ENCODE assay signal across 33 cellular contexts in genomic region chr22:37855462-37855861, GRCh38. TPM values are rescaled to one million over a fixed set of nuclear protein-coding genes. Genes with fewer than 3 reads are reported as not detected.
DNase-seq lines count a peak whose midpoint lies in the region; ATAC-seq and TF ChIP-seq lines count a peak whose summit lies in the region.
"Had no signal": no experiment of that assay in that cellular context is flagged by ENCODE, and none has a peak within 500 bp of the region (broad histone marks: within the 10 kb centered on the region; RNA-seq: fewer than 3 reads in every experiment).

No MANE protein-coding gene starts in this region.

- peak overlapping the region; percentile 34; the same call in 1 of the 2 replicates for H3K27ac Mint-ChIP-seq in HFFc6
- H3K27ac Mint-ChIP-seq: nephron; T-helper 1 cell treated with Interleukin-12 subunit alpha and Interleukin-12 subunit beta and Interleukin-4 antibody, amounts not matched to agents 30 μg/mL and 1 μg/mL, for 36 hours had no signal

- H3K9me3 Mint-ChIP-seq in HFFc6 = no peaks in the 10 kb centered on the region
- H3K9me3 Mint-ChIP-seq: activated CD8-positive, alpha-beta T cell treated with anti-CD3 and anti-CD28 coated beads for 36 hours; brain; immature natural killer cell; nephron; T-helper 1 cell treated with Interleukin-12 subunit alpha and Interleukin-12 subunit beta and Interleukin-4 antibody, amounts not matched to agents 30 μg/mL and 1 μg/mL, for 36 hours had no signal

- DNase-seq in HFFc6 (no peak), epithelial cell of esophagus (ENCODE audit: low read depth) (peak; percentile 27), SKM-1 treated with dmso at 0.1 percent for 144 hours (lab: John Stamatoyannopoulos, UW; ENCODE audit: unreplicated experiment) (no peak), SJCRH30 (no peak)
- DNase-seq: activated CD4-positive, CD25-positive, alpha-beta regulatory T cell treated with anti-CD3 and anti-CD28 coated beads, Interleukin-2, amount 50 U/mL, for 72 hours; activated CD8-positive, alpha-beta memory T cell treated with anti-CD3 and anti-CD28 coated beads, Interleukin-2, amount 50 U/mL, for 48 hours; activated CD8-positive, alpha-beta T cell treated with anti-CD3 and anti-CD28 coated beads for 36 hours; activated effector memory CD4-positive, alpha-beta T cell treated with Interleukin-2 at 50 U/mL for 16 hours; immature natural killer cell; KBM-7; left colon; NCI-H1105; NCI-H1930; NCI-H526; PC-3; retina; small intestine; stimulated activated naive CD4-positive, alpha-beta T cell had no signal

- H3K4me1 Mint-ChIP-seq in HFFc6 (ENCODE audit: low read depth) = peaks cover 20% of the 10 kb centered on the region

- TF ChIP-seq CTCF in 22Rv1 (IDR thresholded peaks at IDR 0.05) (no peak), HFFc6 (IDR thresholded peaks at IDR 0.05) (no peak), epithelial cell of esophagus (IDR thresholded peaks at IDR 0.05; ENCODE audit: insufficient read depth, low read depth, low read length, missing control alignments) (no peak)

- H3K9ac ChIP-seq in rectal smooth muscle tissue (ENCODE audit: low read length) = no peak overlapping the region

- H3K9me3 ChIP-seq in SJCRH30 (replicated peaks) = no peaks in the 10 kb centered on the region
- H3K9me3 ChIP-seq: BLaER1, thoracic aorta had no signal

- H3K4me3 Mint-ChIP-seq in HFFc6 = no peak overlapping the region
- H3K4me3 Mint-ChIP-seq: activated CD8-positive, alpha-beta T cell treated with anti-CD3 and anti-CD28 coated beads for 36 hours; immature natural killer cell; nephron; T-helper 1 cell treated with Interleukin-12 subunit alpha and Interleukin-12 subunit beta and Interleukin-4 antibody, amounts not matched to agents 30 μg/mL and 1 μg/mL, for 36 hours had no signal

- H3K4me3 ChIP-seq in epithelial cell of esophagus (ENCODE audit: low read length) = no peak overlapping the region
- no peak overlapping the region for H3K4me3 ChIP-seq in rectal smooth muscle tissue (ENCODE audit: low read length)
- H3K4me3 ChIP-seq in SJCRH30 = no peak overlapping the region
- H3K4me3 ChIP-seq: BLaER1, GM12878, SK-N-MC, thoracic aorta had no signal

- H3K4me1 ChIP-seq in rectal smooth muscle tissue (ENCODE audit: control insufficient read depth, insufficient read depth, low read length) (peaks cover 17% of the 10 kb centered on the region), SJCRH30 (peaks cover 11% of the 10 kb centered on the region)

- H3K27me3 ChIP-seq in rectal smooth muscle tissue (ENCODE audit: control insufficient read depth, insufficient read depth, low read length) (no peaks in the 10 kb centered on the region), SJCRH30 (no peaks in the 10 kb centered on the region)
- H3K27me3 ChIP-seq: BLaER1 had no signal

- peaks cover 58% of the 10 kb centered on the region for H3K36me3 Mint-ChIP-seq in HFFc6 (ENCODE audit: low read depth)

- H3K27me3 Mint-ChIP-seq in HFFc6 (ENCODE audit: insufficient read depth) = peaks cover 2% of the 10 kb centered on the region
- H3K27me3 Mint-ChIP-seq: activated CD8-positive, alpha-beta T cell treated with anti-CD3 and anti-CD28 coated beads for 36 hours; brain had no signal

- H3K36me3 ChIP-seq in rectal smooth muscle tissue (ENCODE audit: control insufficient read depth, insufficient read depth, low read length) = peaks cover 37% of the 10 kb centered on the region
- peaks cover 79% of the 10 kb centered on the region for H3K36me3 ChIP-seq in SJCRH30

- ATAC-seq in GM21390 (IDR thresholded peaks at IDR 0.05; ENCODE audit: unreplicated experiment) = no peak
- ATAC-seq: activated CD8-positive, alpha-beta T cell treated with anti-CD3 and anti-CD28 coated beads for 36 hours; GM12878; left colon; PC-3 had no signal

- H3K27ac ChIP-seq in 22Rv1 = peak overlapping the region; percentile 17; the same call in 1 of the 2 replicates
- peak overlapping the region; percentile 11 for H3K27ac ChIP-seq in rectal smooth muscle tissue (ENCODE audit: low read depth, low read length)
- H3K27ac ChIP-seq in SJCRH30 = no peak overlapping the region
- H3K27ac ChIP-seq: BLaER1, HL-60, SK-N-MC, thoracic aorta had no signal

RNA-seq across cellular contexts. Expression of gene EIF3L, which starts 6.2 kb away (rescaled TPM):
- total RNA-seq in HFFc6 (2021; fragmentation: NEBNext Ultra II Directional; extraction: Animal tissue kit (Norgen Biotek cat#: 25700)) = 100 to 1,000 TPM; 306 to 371 (median 357) TPM
- total RNA-seq in SJCRH30 (2014; rRNA removed; shearing (Covaris generic)) = 647 and 707 TPM in 2 replicates

RNA-seq across cellular contexts. Expression of gene ANKRD54, which starts 11.3 kb away (rescaled TPM):
- 10 to 100 TPM; 18.3 to 25.4 (median 20.9) TPM for total RNA-seq in HFFc6 (2021; fragmentation: NEBNext Ultra II Directional; extraction: Animal tissue kit (Norgen Biotek cat#: 25700))
- 17.1 and 18.2 TPM in 2 replicates for total RNA-seq in SJCRH30 (2014; rRNA removed; shearing (Covaris generic))

RNA-seq across cellular contexts. Expression of gene GALR3, which starts 32.3 kb away (rescaled TPM):
- total RNA-seq in HFFc6 (2021; fragmentation: NEBNext Ultra II Directional; extraction: Animal tissue kit (Norgen Biotek cat#: 25700)) = not detected
- not detected in 2 replicates for total RNA-seq in SJCRH30 (2014; rRNA removed; shearing (Covaris generic))
- total RNA-seq: activated CD8-positive, alpha-beta T cell treated with anti-CD3 and anti-CD28 coated beads for 36 hours; cerebellum; dermis microvascular lymphatic vessel endothelial cell; GM12878; H4; left colon; osteoblast; PC-3; thoracic aorta had no signal

RNA-seq across cellular contexts. Expression of gene GCAT, which starts 47.7 kb away (rescaled TPM):
- total RNA-seq in HFFc6 (2021; fragmentation: NEBNext Ultra II Directional; extraction: Animal tissue kit (Norgen Biotek cat#: 25700)) = 10 to 100 TPM; 27.6 to 42.3 (median 29.2) TPM
- 14.2 and 15.0 TPM in 2 replicates for total RNA-seq in SJCRH30 (2014; rRNA removed; shearing (Covaris generic))

RNA-seq across cellular contexts. Expression of gene MICALL1, which starts 50.6 kb away (rescaled TPM):
- total RNA-seq in HFFc6 (2021; fragmentation: NEBNext Ultra II Directional; extraction: Animal tissue kit (Norgen Biotek cat#: 25700)) = 10 to 100 TPM; 37.7 to 46.5 (median 40.5) TPM
- total RNA-seq in SJCRH30 (2014; rRNA removed; shearing (Covaris generic)) = 16.8 and 18.0 TPM in 2 replicates
